ENCODE assay signal across 18 cellular contexts in genomic region chr4:153004106-153004881, GRCh38.
"Had no signal": no experiment of that assay in that cellular context is flagged by ENCODE, and none has a peak within 500 bp of the region (broad histone marks: within the 10 kb centered on the region; RNA-seq: fewer than 3 reads in every experiment).

No MANE protein-coding gene starts in this region.

- H3K4me3 ChIP-seq: body of pancreas, prostate gland had no signal

- H3K9me3 ChIP-seq: body of pancreas, prostate gland had no signal

- ATAC-seq: body of pancreas, left ventricle myocardium superior had no signal

- H3K9me3 Mint-ChIP-seq: activated B cell treated with CpG ODN at 0.5 μM for 24 hours; activated CD4-positive, alpha-beta T cell treated with anti-CD3 and anti-CD28 coated beads, Interleukin-2, amount 10 ng/mL, durations not matched to agents 24 days and 14 days; activated naive CD8-positive, alpha-beta T cell treated with anti-CD3 and anti-CD28 coated beads for 36 hours; activated T-helper 1 cell treated with anti-CD3 and anti-CD28 coated beads, Interleukin-12 subunit alpha, Interleukin-12 subunit beta, Interleukin-2, Interleukin-4 antibody, amounts not matched to agents 30 ng/mL and 10 ng/mL and 1 ng/mL, durations not matched to agents 14 hours and 24 hours and 36 hours; nephron; stimulated activated naive CD8-positive, alpha-beta T cell treated with anti-CD3 and anti-CD28 coated beads, Interleukin-15, Interleukin-2, amounts not matched to agents 100 ng/mL and 50 ng/mL, for 24 hours had no signal

- DNase-seq: activated B cell treated with CpG ODN at 0.5 μM for 24 hours; activated CD4-positive, alpha-beta T cell treated with anti-CD3 and anti-CD28 coated beads, Interleukin-2, amount 10 ng/mL, durations not matched to agents 24 days and 14 days; activated CD8-positive, alpha-beta memory T cell treated with anti-CD3 and anti-CD28 coated beads, Interleukin-2, amount 50 U/mL, for 48 hours; activated naive CD8-positive, alpha-beta T cell treated with anti-CD3 and anti-CD28 coated beads for 36 hours; amygdala; body of pancreas; glutamatergic neuron; hypothalamus; left ventricle myocardium superior; right cardiac atrium; small intestine; stimulated activated CD4-positive, alpha-beta T cell treated with anti-CD3 and anti-CD28 coated beads, Interleukin-4, amount 100 ng/mL, for 4 hours; stimulated activated CD8-positive, alpha-beta memory T cell treated with anti-CD3 and anti-CD28 coated beads, Interleukin-4, amount 100 ng/mL, for 48 hours had no signal

- H3K27ac Mint-ChIP-seq: activated B cell treated with CpG ODN at 0.5 μM for 24 hours; activated CD4-positive, alpha-beta T cell treated with anti-CD3 and anti-CD28 coated beads, Interleukin-2, amount 10 ng/mL, durations not matched to agents 24 days and 14 days; activated naive CD8-positive, alpha-beta T cell treated with anti-CD3 and anti-CD28 coated beads for 36 hours; activated T-helper 1 cell treated with anti-CD3 and anti-CD28 coated beads, Interleukin-12 subunit alpha, Interleukin-12 subunit beta, Interleukin-2, Interleukin-4 antibody, amounts not matched to agents 30 ng/mL and 10 ng/mL and 1 ng/mL, durations not matched to agents 14 hours and 24 hours and 36 hours; nephron; stimulated activated naive CD8-positive, alpha-beta T cell treated with anti-CD3 and anti-CD28 coated beads, Interleukin-15, Interleukin-2, amounts not matched to agents 100 ng/mL and 50 ng/mL, for 24 hours had no signal

- H3K4me1 Mint-ChIP-seq: activated CD4-positive, alpha-beta T cell treated with anti-CD3 and anti-CD28 coated beads, Interleukin-2, amount 10 ng/mL, durations not matched to agents 24 days and 14 days; activated naive CD8-positive, alpha-beta T cell treated with anti-CD3 and anti-CD28 coated beads for 36 hours had no signal

- H3K27me3 Mint-ChIP-seq: activated naive CD8-positive, alpha-beta T cell treated with anti-CD3 and anti-CD28 coated beads for 36 hours had no signal

- H3K36me3 ChIP-seq: prostate gland had no signal

- FAIRE-seq: colon, small intestine had no signal

- H3K4me3 Mint-ChIP-seq: activated B cell treated with CpG ODN at 0.5 μM for 24 hours; activated CD4-positive, alpha-beta T cell treated with anti-CD3 and anti-CD28 coated beads, Interleukin-2, amount 10 ng/mL, durations not matched to agents 24 days and 14 days; activated naive CD8-positive, alpha-beta T cell treated with anti-CD3 and anti-CD28 coated beads for 36 hours; activated T-helper 1 cell treated with anti-CD3 and anti-CD28 coated beads, Interleukin-12 subunit alpha, Interleukin-12 subunit beta, Interleukin-2, Interleukin-4 antibody, amounts not matched to agents 30 ng/mL and 10 ng/mL and 1 ng/mL, durations not matched to agents 14 hours and 24 hours and 36 hours; nephron; stimulated activated naive CD8-positive, alpha-beta T cell treated with anti-CD3 and anti-CD28 coated beads, Interleukin-15, Interleukin-2, amounts not matched to agents 100 ng/mL and 50 ng/mL, for 24 hours had no signal

- H3K36me3 Mint-ChIP-seq: activated naive CD8-positive, alpha-beta T cell treated with anti-CD3 and anti-CD28 coated beads for 36 hours had no signal

- H3K4me1 ChIP-seq: body of pancreas had no signal

- H3K27me3 ChIP-seq: body of pancreas had no signal

- H3K27ac ChIP-seq: body of pancreas had no signal
